ENCODE assay signal across 8 cellular contexts in the genomic region with DNA sequence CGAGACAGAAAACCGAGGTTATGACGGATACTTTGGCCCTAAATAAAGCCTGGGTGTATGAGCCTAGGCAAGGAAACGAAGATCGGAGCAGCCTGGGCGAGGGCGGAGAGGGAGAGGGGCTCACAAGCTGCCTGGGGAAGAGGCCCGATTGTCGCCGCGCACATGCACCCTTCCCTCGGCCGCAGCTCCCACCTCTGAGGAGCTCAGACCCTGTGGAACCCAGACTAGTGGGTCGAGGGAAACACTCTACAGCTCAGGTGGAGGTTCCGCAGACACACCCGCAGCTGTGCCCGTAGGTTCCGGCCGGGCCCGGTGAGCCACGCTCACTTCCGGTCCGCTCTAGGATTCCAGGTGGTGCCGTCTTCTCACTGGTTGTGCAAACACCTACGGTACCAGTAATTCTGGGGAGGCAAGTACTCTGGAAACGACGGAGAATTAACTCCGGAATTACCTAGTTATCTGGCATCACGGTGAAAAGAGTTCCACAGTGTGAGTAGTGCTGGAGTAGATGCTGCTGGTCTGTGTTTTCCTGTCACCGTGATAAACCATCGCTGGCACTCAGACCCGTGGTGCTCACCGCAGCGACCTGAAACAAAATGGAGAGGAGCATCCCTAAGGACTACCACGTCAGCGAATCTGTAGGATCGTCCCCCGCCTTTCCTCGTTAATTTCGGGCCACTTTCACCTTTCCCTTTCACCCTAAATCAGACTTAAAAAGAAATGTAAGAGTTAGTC.
DNase-seq lines count a peak whose midpoint lies in the region; ATAC-seq and TF ChIP-seq lines count a peak whose summit lies in the region.

No MANE protein-coding gene starts in this region.

- H3K79me2 ChIP-seq in OCI-LY7 (ENCODE audit: insufficient read depth, low read depth, low read length): no peaks in the 10 kb centered on the region

- peaks cover 0 to 3% of the 10 kb centered on the region in 2 donors for H3K4me1 ChIP-seq in lung (ENCODE audit: control insufficient read depth in 2 of 2, insufficient read depth in 2 of 2, low read length in 2 of 2)
- H3K4me1 ChIP-seq in OCI-LY7 (ENCODE audit: insufficient read depth, low read length, poor library complexity, severe bottlenecking): no peaks in the 10 kb centered on the region

- intact Hi-C loops in activated CD4-positive, alpha-beta T cell treated with anti-CD3 and anti-CD28 coated beads for 36 hours (cut with DNase I, micrococcal nuclease): loop anchor here (1.0 to 10.0 kb wide), 10 partner anchors 44 to 463 kb away; partner anchors contain the start of genes ZSCAN12 (in 2 of the 2), ZSCAN16 (in 1 of the 2) and ZSCAN23 (in 1 of the 2)
- intact Hi-C loops in OCI-LY7 (cut with micrococcal nuclease; ENCODE audit: unreplicated experiment): no loop called here

- H3K4me3 ChIP-seq in GM12865 (ENCODE audit: low read depth, low read length) (peak overlapping the region; percentile 55), lung (peak overlapping the region; percentile 60), OCI-LY7 (ENCODE audit: low read depth, low read length, poor library complexity, severe bottlenecking) (no peak overlapping the region)

- H3K9me3 ChIP-seq in lung (ENCODE audit: control insufficient read depth in 2 of 2, insufficient read depth in 1 of 2, low read length in 1 of 2) (peaks cover 0 to 2% of the 10 kb centered on the region in 2 donors), OCI-LY7 (ENCODE audit: low read length) (no peaks in the 10 kb centered on the region)

- CTCF ChIA-PET in activated CD4-positive, alpha-beta T cell treated with anti-CD3 and anti-CD28 coated beads for 36 hours (lab: Charles Lee): interaction anchor here (0.6 to 1.3 kb wide), 6 partner anchors 22 to 916 kb away, joined by 3 to 4 read pairs (median 3); no protein-coding TSS in a partner anchor
- CTCF ChIA-PET in OCI-LY7 (lab: Charles Lee; ENCODE audit: unreplicated experiment): no interaction called here

- H3K9me3 Mint-ChIP-seq in activated CD4-positive, alpha-beta T cell treated with anti-CD3 and anti-CD28 coated beads for 36 hours (ENCODE audit: low read depth): peaks cover 2% of the 10 kb centered on the region

- no peak for TF ChIP-seq CTCF in GM12865 (IDR thresholded peaks at IDR 0.05; ENCODE audit: insufficient read depth, low read depth, low read length, missing control alignments)
- TF ChIP-seq CTCF in lung (IDR thresholded peaks at IDR 0.05; ENCODE audit: control extremely low read depth, extremely low read depth): no peak
- TF ChIP-seq CTCF in OCI-LY7 (conservative IDR thresholded peaks at IDR 0.05; ENCODE audit: low read length): no peak

- no peaks in the 10 kb centered on the region for H3K9me2 ChIP-seq in OCI-LY7 (ENCODE audit: insufficient read depth, low read length)

- H2AFZ ChIP-seq in OCI-LY7 (ENCODE audit: low read length): no peak overlapping the region

- H3K27ac ChIP-seq in cingulate gyrus (ENCODE audit: low read depth, low read length) (peak overlapping the region; percentile 77), lung (ENCODE audit: low read depth in 1 of 2, low read length in 1 of 2) (peak overlapping the region in 1 of 2 donors; percentile 50), OCI-LY7 (ENCODE audit: low read depth, low read length, poor library complexity, severe bottlenecking) (no peak overlapping the region)

- ATAC-seq in HG02571 (IDR thresholded peaks at IDR 0.05; ENCODE audit: unreplicated experiment) (peak; percentile 79), lung (ENCODE audit: insufficient read depth, low FRiP score) (peak; percentile 83)
- peak; percentile 87 for ATAC-seq in activated CD4-positive, alpha-beta T cell treated with anti-CD3 and anti-CD28 coated beads for 36 hours

- H3K4me1 Mint-ChIP-seq in activated CD4-positive, alpha-beta T cell treated with anti-CD3 and anti-CD28 coated beads for 36 hours: peaks cover 34% of the 10 kb centered on the region

- peaks cover 55% of the 10 kb centered on the region for H3K27me3 Mint-ChIP-seq in activated CD4-positive, alpha-beta T cell treated with anti-CD3 and anti-CD28 coated beads for 36 hours

- H3K36me3 ChIP-seq in lung (ENCODE audit: control insufficient read depth in 2 of 2, insufficient read depth in 2 of 2, low read length in 2 of 2) (no peaks in the 10 kb centered on the region), OCI-LY7 (ENCODE audit: insufficient read depth, low read length) (no peaks in the 10 kb centered on the region)

- DNase-seq in GM12865 (ENCODE audit: low read depth) (peak; percentile 91), NCI-H2029 treated with DMSO at 0.1 percent for 48 hours (lab: John Stamatoyannopoulos, UW) (peak; percentile 38), lung (ENCODE audit: low spot score) (peak; percentile 80), OCI-LY7 (ENCODE audit: low spot score) (no peak)
- peak; percentile 83 for DNase-seq in activated CD4-positive, alpha-beta T cell treated with anti-CD3 and anti-CD28 coated beads for 36 hours
- peak; percentile 27 for DNase-seq in stimulated activated CD8-positive, alpha-beta memory T cell treated with anti-CD3 and anti-CD28 coated beads, Interleukin-12 subunit alpha, Interleukin-12 subunit beta, amount 100 ng/mL, for 4 hours (ENCODE audit: low read depth)

- WGBS in lung, 2 donors: 3 to 4% methylated on average over 40 of the region's 40 CpGs

- no peaks in the 10 kb centered on the region for H3K27me3 ChIP-seq in lung (ENCODE audit: control insufficient read depth, insufficient read depth)

- POLR2A ChIA-PET in activated CD4-positive, alpha-beta T cell treated with anti-CD3 and anti-CD28 coated beads for 36 hours (lab: Charles Lee): interaction anchor here (0.9 kb wide), 1 partner anchor 71 kb away, joined by 3 read pairs; no protein-coding TSS in a partner anchor
- POLR2A ChIA-PET in OCI-LY7 (lab: Charles Lee): no interaction called here

- H3K27ac Mint-ChIP-seq in activated CD4-positive, alpha-beta T cell treated with anti-CD3 and anti-CD28 coated beads for 36 hours: peak overlapping the region; percentile 64

- no peak overlapping the region for H3K4me2 ChIP-seq in OCI-LY7 (ENCODE audit: low read length)

- peak overlapping the region; percentile 84 for H3K4me3 Mint-ChIP-seq in activated CD4-positive, alpha-beta T cell treated with anti-CD3 and anti-CD28 coated beads for 36 hours

- no TSS peak for BruUV-seq in OCI-LY7 (replicated peaks; lab: Mats Ljungman, UMichigan)

- no peaks in the 10 kb centered on the region for H4K20me1 ChIP-seq in OCI-LY7 (ENCODE audit: insufficient read depth, low read length)

- no peaks in the 10 kb centered on the region for H3K36me3 Mint-ChIP-seq in activated CD4-positive, alpha-beta T cell treated with anti-CD3 and anti-CD28 coated beads for 36 hours (ENCODE audit: low read depth)
